12 cellular contexts compared by ENCODE assay signal in the genomic region with DNA sequence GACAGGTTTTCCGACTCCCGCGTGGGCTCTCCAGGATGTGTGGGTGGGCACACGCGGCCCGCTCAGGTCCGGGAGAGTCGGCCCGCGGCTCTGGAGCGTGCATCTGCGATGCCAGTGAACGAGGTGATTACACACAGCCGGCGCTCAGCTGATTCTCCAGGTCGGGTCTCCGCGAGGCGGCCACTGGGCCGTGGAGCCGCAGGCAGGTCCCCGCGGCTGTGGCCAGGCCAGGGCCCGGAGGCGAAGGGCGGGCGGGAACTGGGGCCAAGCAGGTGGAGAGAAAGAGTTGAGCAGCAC. TPM values are rescaled to one million over a fixed set of nuclear protein-coding genes. Genes with fewer than 3 reads are reported as not detected.
A peak's percentile ranks its signal among the peaks of the same experiment; 100 is the strongest.
DNase-seq lines count a peak whose midpoint lies in the region; ATAC-seq and TF ChIP-seq lines count a peak whose summit lies in the region.
"Had no signal": no experiment of that assay in that cellular context is flagged by ENCODE, and none has a peak within 500 bp of the region (broad histone marks: within the 10 kb centered on the region; RNA-seq: fewer than 3 reads in every experiment).

No MANE protein-coding gene starts in this region.

- ATAC-seq in activated CD8-positive, alpha-beta T cell treated with anti-CD3 and anti-CD28 coated beads, Interleukin-2, amount 10 ng/mL, durations not matched to agents 7 days and 5 days: no peak
- no peak for ATAC-seq in activated CD8-positive, alpha-beta T cell treated with anti-CD3 and anti-CD28 coated beads for 36 hours
- ATAC-seq in gastrocnemius medialis: no peak

- intact Hi-C loops in activated CD8-positive, alpha-beta T cell treated with anti-CD3 and anti-CD28 coated beads for 36 hours (cut with micrococcal nuclease): no loop called here
- intact Hi-C loops in transverse colon (cut with DNase I; ENCODE audit: low total_unique reads): no loop called here
- intact Hi-C loops in gastrocnemius medialis (cut with DNase I; ENCODE audit: low total_unique reads): no loop called here

- TF ChIP-seq POLR2A in transverse colon (IDR thresholded peaks at IDR 0.05) (no peak), gastrocnemius medialis (IDR thresholded peaks at IDR 0.05) (no peak)

- H3K4me1 ChIP-seq in mesendoderm (ENCODE audit: control insufficient read depth, low read depth, low read length) (no peaks in the 10 kb centered on the region), transverse colon (peaks cover 5 to 22% (median 13%) of the 10 kb centered on the region in 4 donors), GM23248 (ENCODE audit: insufficient read depth) (no peaks in the 10 kb centered on the region), gastrocnemius medialis (peaks cover 6 to 7% of the 10 kb centered on the region in 2 donors)

- no peak overlapping the region for H4K5ac ChIP-seq in mesendoderm (ENCODE audit: low read length)

- no peak overlapping the region for H3K56ac ChIP-seq in mesendoderm (ENCODE audit: low read length)

- no peaks in the 10 kb centered on the region for H4K20me1 ChIP-seq in GM23248 (ENCODE audit: insufficient read depth)

- WGBS in mesendoderm (ENCODE audit: extremely low coverage, insufficient coverage, low lambda C conversion rate): no CpG with 5 or more reads among the region's 27 CpGs
- WGBS in transverse colon (ENCODE audit: low coverage in 1 of 2), 2 donors: 30% methylated on average over 15 of the region's 27 CpGs; no CpG with 5 or more reads in 1 of the 2 donors
- 36 to 48% methylated on average over 19 to 21 of the region's 27 CpGs for WGBS in GM23248 (ENCODE audit: low coverage in 1 of 2, low lambda C conversion rate in 2 of 2, missing lambda C conversion rate in 2 of 2), 2 experiments

- no peak overlapping the region for H2AFZ ChIP-seq in GM23248

- H3K27me3 ChIP-seq in mesendoderm (ENCODE audit: insufficient read depth, low read length, poor library complexity) (peaks cover 12% of the 10 kb centered on the region), transverse colon (peaks cover 23% of the 10 kb centered on the region), GM23248 (replicated peaks; ENCODE audit: insufficient read depth) (peaks cover 40% of the 10 kb centered on the region), gastrocnemius medialis (no peaks in the 10 kb centered on the region)

- peaks cover 1% of the 10 kb centered on the region for H3K36me3 Mint-ChIP-seq in activated CD8-positive, alpha-beta T cell treated with anti-CD3 and anti-CD28 coated beads, Interleukin-2, amount 10 ng/mL, durations not matched to agents 7 days and 5 days (ENCODE audit: low read depth)
- no peaks in the 10 kb centered on the region for H3K36me3 Mint-ChIP-seq in activated CD8-positive, alpha-beta T cell treated with anti-CD3 and anti-CD28 coated beads for 36 hours (ENCODE audit: low read depth)

- in situ Hi-C loops in transverse colon (cut with MboI; ENCODE audit: low pct_ligation_motif_present in 1 of 4, low pct_unique_long_range_greater_than_20kb in 1 of 4, low sequenced_read_pairs in 3 of 4): loop anchor here in 1 of 4 donors (25.0 kb wide), 1 partner anchor 215 kb away; the partner anchor contains the start of gene SRP14
- in situ Hi-C loops in GM23248 (cut with MboI): no loop called here
- in situ Hi-C loops in gastrocnemius medialis (cut with MboI; ENCODE audit: low sequenced_read_pairs in 4 of 4): no loop called here

- no peak overlapping the region for H2BK120ac ChIP-seq in mesendoderm (ENCODE audit: low read depth, low read length)

- no peak for TF ChIP-seq CTCF in activated CD8-positive, alpha-beta T cell treated with anti-CD3 and anti-CD28 coated beads for 36 hours (IDR thresholded peaks at IDR 0.05)
- no peak for TF ChIP-seq CTCF in epithelial cell of esophagus (IDR thresholded peaks at IDR 0.05; ENCODE audit: insufficient read depth, low read depth, low read length, missing control alignments)
- TF ChIP-seq CTCF in transverse colon (IDR thresholded peaks at IDR 0.05): no peak
- TF ChIP-seq CTCF in gastrocnemius medialis (IDR thresholded peaks at IDR 0.05 in 4 of 5, conservative IDR thresholded peaks at IDR 0.05 in 1 of 5): no peak

- no peak overlapping the region for H2BK5ac ChIP-seq in mesendoderm (ENCODE audit: low read length)

- no peaks in the 10 kb centered on the region for H3K79me2 ChIP-seq in mesendoderm (ENCODE audit: control insufficient read depth, insufficient read depth, low read length)
- no peaks in the 10 kb centered on the region for H3K79me2 ChIP-seq in GM23248 (ENCODE audit: insufficient read depth)

- peak overlapping the region; percentile 18 for H3K4me3 Mint-ChIP-seq in activated CD8-positive, alpha-beta T cell treated with anti-CD3 and anti-CD28 coated beads, Interleukin-2, amount 10 ng/mL, durations not matched to agents 7 days and 5 days
- H3K4me3 Mint-ChIP-seq in activated CD8-positive, alpha-beta T cell treated with anti-CD3 and anti-CD28 coated beads for 36 hours: no peak overlapping the region

- DNase-seq in activated CD8-positive, alpha-beta T cell treated with anti-CD3 and anti-CD28 coated beads, Interleukin-2, amount 10 ng/mL, durations not matched to agents 7 days and 5 days: no peak
- no peak for DNase-seq in activated CD8-positive, alpha-beta T cell treated with anti-CD3 and anti-CD28 coated beads for 36 hours
- DNase-seq in epithelial cell of esophagus (ENCODE audit: low read depth): no peak
- no peak for DNase-seq in mesendoderm
- no peak for DNase-seq in transverse colon
- DNase-seq in GM23248: no peak
- DNase-seq in NCI-H187 treated with DMSO at 0.1 percent for 48 hours (lab: John Stamatoyannopoulos, UW): no peak
- DNase-seq in gastrocnemius medialis: no peak
- DNase-seq: islet precursor cell had no signal

- H4K8ac ChIP-seq in mesendoderm (ENCODE audit: low read depth, low read length): no peak overlapping the region

- no peak for TF ChIP-seq EP300 in transverse colon (IDR thresholded peaks at IDR 0.05; ENCODE audit: low read depth)

- POLR2A ChIA-PET in activated CD8-positive, alpha-beta T cell treated with anti-CD3 and anti-CD28 coated beads, Interleukin-2, amount 10 ng/mL, durations not matched to agents 7 days and 5 days (lab: Charles Lee): no interaction called here
- POLR2A ChIA-PET in activated CD8-positive, alpha-beta T cell treated with anti-CD3 and anti-CD28 coated beads for 36 hours (lab: Charles Lee): no interaction called here

- H2AK5ac ChIP-seq in mesendoderm (ENCODE audit: low read length): no peak overlapping the region

- no peak overlapping the region for H2BK15ac ChIP-seq in mesendoderm (replicated peaks; ENCODE audit: low read depth)

- H3K36me3 ChIP-seq in mesendoderm (ENCODE audit: control insufficient read depth, insufficient read depth, low read length): no peaks in the 10 kb centered on the region
- H3K36me3 ChIP-seq in transverse colon: no peaks in the 10 kb centered on the region
- H3K36me3 ChIP-seq in GM23248 (ENCODE audit: low read depth): no peaks in the 10 kb centered on the region
- H3K36me3 ChIP-seq in gastrocnemius medialis: no peaks in the 10 kb centered on the region

- peaks cover 37% of the 10 kb centered on the region for H3K27me3 Mint-ChIP-seq in activated CD8-positive, alpha-beta T cell treated with anti-CD3 and anti-CD28 coated beads, Interleukin-2, amount 10 ng/mL, durations not matched to agents 7 days and 5 days (ENCODE audit: low read depth)
- peaks cover 36% of the 10 kb centered on the region for H3K27me3 Mint-ChIP-seq in activated CD8-positive, alpha-beta T cell treated with anti-CD3 and anti-CD28 coated beads for 36 hours

- H3K4me2 ChIP-seq in mesendoderm (ENCODE audit: low read length): peak overlapping the region; percentile 87
- H3K4me2 ChIP-seq in GM23248 (ENCODE audit: unreplicated experiment): no peak overlapping the region

- no peaks in the 10 kb centered on the region for H3K9me3 ChIP-seq in transverse colon
- no peaks in the 10 kb centered on the region for H3K9me3 ChIP-seq in GM23248 (ENCODE audit: low read depth)
- no peaks in the 10 kb centered on the region for H3K9me3 ChIP-seq in gastrocnemius medialis

- H3K9ac ChIP-seq in mesendoderm (ENCODE audit: low read length): peak overlapping the region; percentile 69
- no peak overlapping the region for H3K9ac ChIP-seq in GM23248

- no peaks in the 10 kb centered on the region for H3K9me2 ChIP-seq in GM23248 (ENCODE audit: insufficient read depth)

- H3K9me3 Mint-ChIP-seq in activated CD8-positive, alpha-beta T cell treated with anti-CD3 and anti-CD28 coated beads, Interleukin-2, amount 10 ng/mL, durations not matched to agents 7 days and 5 days (ENCODE audit: insufficient read depth): no peaks in the 10 kb centered on the region
- no peaks in the 10 kb centered on the region for H3K9me3 Mint-ChIP-seq in activated CD8-positive, alpha-beta T cell treated with anti-CD3 and anti-CD28 coated beads for 36 hours
- H3K9me3 Mint-ChIP-seq: activated T-cell treated with anti-CD3 and anti-CD28 coated beads, Interleukin-2, amount 50 U/mL, for 72 hours; dendritic cell treated with granulocyte-macrophage colony-stimulating factor and Interleukin-4, amounts not matched to agents 40 ng/mL and 50 ng/mL, for 4 days; T-helper 2 cell treated with Interferon-gamma antibody and Interleukin-4, amounts not matched to agents 5 μg/mL and 100 μg/mL, for 36 hours had no signal

- no peak overlapping the region for H3K27ac ChIP-seq in mesendoderm (ENCODE audit: low read depth, low read length)
- no peak overlapping the region for H3K27ac ChIP-seq in transverse colon
- no peak overlapping the region for H3K27ac ChIP-seq in GM23248
- H3K27ac ChIP-seq in gastrocnemius medialis: no peak overlapping the region

- no peak overlapping the region for H3K18ac ChIP-seq in mesendoderm (ENCODE audit: low read length)

- no peak overlapping the region for H3K4ac ChIP-seq in mesendoderm (ENCODE audit: low read depth, low read length)

- CTCF ChIA-PET in activated CD8-positive, alpha-beta T cell treated with anti-CD3 and anti-CD28 coated beads, Interleukin-2, amount 10 ng/mL, durations not matched to agents 7 days and 5 days (lab: Charles Lee): interaction anchor here (1.0 kb wide), 1 partner anchor 34 kb away, joined by 3 read pairs; no protein-coding TSS in a partner anchor
- CTCF ChIA-PET in activated CD8-positive, alpha-beta T cell treated with anti-CD3 and anti-CD28 coated beads for 36 hours (lab: Charles Lee): interaction anchor here (0.7 to 7.5 kb wide), 3 partner anchors 22 to 86 kb away, joined by 3 to 42 read pairs (median 3); partner anchors contain the start of gene INAFM2

- peaks cover 12% of the 10 kb centered on the region for H3K4me1 Mint-ChIP-seq in activated CD8-positive, alpha-beta T cell treated with anti-CD3 and anti-CD28 coated beads, Interleukin-2, amount 10 ng/mL, durations not matched to agents 7 days and 5 days (ENCODE audit: low read depth)
- peaks cover 3% of the 10 kb centered on the region for H3K4me1 Mint-ChIP-seq in activated CD8-positive, alpha-beta T cell treated with anti-CD3 and anti-CD28 coated beads for 36 hours (ENCODE audit: low read depth)

- H3K4me3 ChIP-seq in epithelial cell of esophagus (ENCODE audit: low read length) (peak overlapping the region; percentile 52), mesendoderm (ENCODE audit: low read length) (no peak overlapping the region), transverse colon (peak overlapping the region in 3 of 4 donors; percentile 47 to 69 (median 50)), GM23248 (no peak overlapping the region), gastrocnemius medialis (peak overlapping the region in 2 of 4 donors; percentile 53 to 56)

- H3K23ac ChIP-seq in mesendoderm (ENCODE audit: low read length): no peak overlapping the region

- H3F3A ChIP-seq in GM23248 (ENCODE audit: insufficient read depth): peaks cover 15% of the 10 kb centered on the region; the same call in 1 of the 2 replicates

- H3K27ac Mint-ChIP-seq in activated CD8-positive, alpha-beta T cell treated with anti-CD3 and anti-CD28 coated beads, Interleukin-2, amount 10 ng/mL, durations not matched to agents 7 days and 5 days: no peak overlapping the region
- no peak overlapping the region for H3K27ac Mint-ChIP-seq in activated CD8-positive, alpha-beta T cell treated with anti-CD3 and anti-CD28 coated beads for 36 hours
- H3K27ac Mint-ChIP-seq: activated T-cell treated with anti-CD3 and anti-CD28 coated beads, Interleukin-2, amount 50 U/mL, for 72 hours; dendritic cell treated with granulocyte-macrophage colony-stimulating factor and Interleukin-4, amounts not matched to agents 40 ng/mL and 50 ng/mL, for 4 days; T-helper 2 cell treated with Interferon-gamma antibody and Interleukin-4, amounts not matched to agents 5 μg/mL and 100 μg/mL, for 36 hours had no signal

- H3K79me1 ChIP-seq in mesendoderm (ENCODE audit: low read length): no peaks in the 10 kb centered on the region

RNA-seq across cellular contexts. Expression of gene PAK6, which starts 13.2 kb away (rescaled TPM):
- 1 to 10 TPM; 1.2 to 1.4 TPM for total RNA-seq in activated CD8-positive, alpha-beta T cell treated with anti-CD3 and anti-CD28 coated beads, Interleukin-2, amount 10 ng/mL, durations not matched to agents 7 days and 5 days
- total RNA-seq in activated CD8-positive, alpha-beta T cell treated with anti-CD3 and anti-CD28 coated beads for 36 hours: under 1 TPM; 0.67 to 0.83 TPM
- polyA plus RNA-seq in mesendoderm (2013, experiment 1 of 2): 5.8 TPM
- 6.7 TPM for polyA plus RNA-seq in mesendoderm (2013, experiment 2 of 2)
- total RNA-seq in transverse colon: 1 to 10 TPM; 3.0 to 7.5 (median 4.5) TPM
- not detected in 2 replicates for total RNA-seq in GM23248 (2014; rRNA removed; shearing (Covaris generic))
- polyA plus RNA-seq in GM23248 (2016; fragmentation: Nextera tagmentation; extraction: Ambion mirVana): not detected in 2 replicates
- 1 to 10 TPM in 3 of 4 donors, not detected in 1; 1.4 to 2.2 (median 1.5) TPM for total RNA-seq in gastrocnemius medialis

RNA-seq across cellular contexts. Expression of gene ANKRD63, which starts 30.8 kb away (rescaled TPM):
- under 1 TPM in 1 of 2 experiments, not detected in 1; 0.37 TPM for total RNA-seq in activated CD8-positive, alpha-beta T cell treated with anti-CD3 and anti-CD28 coated beads, Interleukin-2, amount 10 ng/mL, durations not matched to agents 7 days and 5 days
- total RNA-seq in activated CD8-positive, alpha-beta T cell treated with anti-CD3 and anti-CD28 coated beads for 36 hours: not detected
- polyA plus RNA-seq in mesendoderm (2013, experiment 1 of 2): 0.04 TPM
- polyA plus RNA-seq in mesendoderm (2013, experiment 2 of 2): 0.06 TPM
- total RNA-seq in transverse colon: not detected
- total RNA-seq in GM23248 (2014; rRNA removed; shearing (Covaris generic)): not detected in 2 replicates
- polyA plus RNA-seq in GM23248 (2016; fragmentation: Nextera tagmentation; extraction: Ambion mirVana): not detected in 2 replicates
- total RNA-seq in gastrocnemius medialis: not detected
- total RNA-seq: activated T-cell treated with anti-CD3 and anti-CD28 coated beads, Interleukin-2, amount 50 U/mL, for 72 hours had no signal

RNA-seq across cellular contexts. Expression of gene PLCB2, which starts 55.6 kb away (rescaled TPM):
- total RNA-seq in activated CD8-positive, alpha-beta T cell treated with anti-CD3 and anti-CD28 coated beads, Interleukin-2, amount 10 ng/mL, durations not matched to agents 7 days and 5 days: 100 to 1,000 TPM; 133 to 160 TPM
- 10 to 100 TPM; 44.6 to 58.8 TPM for total RNA-seq in activated CD8-positive, alpha-beta T cell treated with anti-CD3 and anti-CD28 coated beads for 36 hours
- 7.6 TPM for polyA plus RNA-seq in mesendoderm (2013, experiment 1 of 2)
- polyA plus RNA-seq in mesendoderm (2013, experiment 2 of 2): 7.0 TPM
- total RNA-seq in transverse colon (100 to 1,000 TPM in 1 of 4 donors, 10 to 100 TPM in 2, 1 to 10 TPM in 1; 5.5 to 143 (median 12.0) TPM), gastrocnemius medialis (1 to 10 TPM in 2 of 4 donors, under 1 TPM in 1, not detected in 1; 0.72 to 2.0 (median 1.4) TPM)
- 0.54 and 0.76 TPM in 2 replicates for total RNA-seq in GM23248 (2014; rRNA removed; shearing (Covaris generic))
- 1.1 TPM in 2 replicates for polyA plus RNA-seq in GM23248 (2016; fragmentation: Nextera tagmentation; extraction: Ambion mirVana)

Comparison
In these comparisons a context has a peak if more than half of its experiments do, and no peak if none do; other contexts are left out.
1. H3K4me3 ChIP-seq: peak in epithelial cell of esophagus (single experiment) and transverse colon (3 of 4); none in mesendoderm (single experiment) and GM23248 (single experiment).